Comparison of ENCODE assay signal across 29 cellular contexts in genomic region chr5:74167930-74168315, GRCh38.
DNase-seq lines count a peak whose midpoint lies in the region; ATAC-seq and TF ChIP-seq lines count a peak whose summit lies in the region.
"Had no signal": no experiment of that assay in that cellular context is flagged by ENCODE, and none has a peak within 500 bp of the region (broad histone marks: within the 10 kb centered on the region; RNA-seq: fewer than 3 reads in every experiment).

No MANE protein-coding gene starts in this region.

- H3K9ac ChIP-seq in PC-3 (ENCODE audit: low read length) = peak overlapping the region; percentile 64

- H3K4me1 ChIP-seq in PC-3 (ENCODE audit: insufficient read depth, low read length) = peaks cover 26% of the 10 kb centered on the region
- peaks cover 10% of the 10 kb centered on the region for H3K4me1 ChIP-seq in hepatocyte (ENCODE audit: insufficient read depth)
- peaks cover 5% of the 10 kb centered on the region for H3K4me1 ChIP-seq in vagina
- H3K4me1 ChIP-seq: colonic mucosa had no signal

- intact Hi-C loops in PC-3 (cut with micrococcal nuclease) = loop anchor here (2.0 to 10.0 kb wide), 4 partner anchors 34 to 475 kb away; no protein-coding TSS in a partner anchor
- intact Hi-C loops in vagina (cut with DNase I) = no loop called here

- H3K36me3 ChIP-seq in PC-3 (ENCODE audit: low read depth, low read length) (no peaks in the 10 kb centered on the region), hepatocyte (replicated peaks; ENCODE audit: insufficient read depth, low read depth) (no peaks in the 10 kb centered on the region), vagina (no peaks in the 10 kb centered on the region)
- H3K36me3 ChIP-seq: adrenal gland, colonic mucosa, esophagus muscularis mucosa, gastroesophageal sphincter, left ventricle myocardium inferior, ovary, right atrium auricular region had no signal

- CTCF ChIA-PET in PC-3 (lab: Charles Lee) = no interaction called here

- H3K36me3 Mint-ChIP-seq in T-helper 17 cell (ENCODE audit: low read depth) = no peaks in the 10 kb centered on the region
- H3K36me3 Mint-ChIP-seq: naive thymus-derived CD8-positive, alpha-beta T cell had no signal

- no peak overlapping the region for H3K4me3 Mint-ChIP-seq in T-helper 17 cell
- H3K4me3 Mint-ChIP-seq: activated CD4-positive, alpha-beta T cell treated with anti-CD3 and anti-CD28 coated beads, Interleukin-2, amount 10 ng/mL, durations not matched to agents 7 days and 5 days; endodermal cell; naive thymus-derived CD8-positive, alpha-beta T cell had no signal

- peaks cover 5% of the 10 kb centered on the region for H3F3A ChIP-seq in PC-3 (ENCODE audit: low read length, unreplicated experiment)

- 38% methylated on average over 4 of the region's 4 CpGs for WGBS in hepatocyte (ENCODE audit: low lambda C conversion rate, missing lambda C conversion rate)

- ATAC-seq in PC-3 (peak; percentile 53), HG03342 (IDR thresholded peaks at IDR 0.05; ENCODE audit: unreplicated experiment) (no peak), GM21528 (IDR thresholded peaks at IDR 0.05; ENCODE audit: low FRiP score, unreplicated experiment) (no peak), T-helper 17 cell (no peak)
- ATAC-seq: naive thymus-derived CD8-positive, alpha-beta T cell had no signal

- H3K4me1 Mint-ChIP-seq in T-helper 17 cell = no peaks in the 10 kb centered on the region
- H3K4me1 Mint-ChIP-seq: activated CD4-positive, alpha-beta T cell treated with anti-CD3 and anti-CD28 coated beads, Interleukin-2, amount 10 ng/mL, durations not matched to agents 7 days and 5 days; naive thymus-derived CD8-positive, alpha-beta T cell had no signal

- no peaks in the 10 kb centered on the region for H3K79me2 ChIP-seq in PC-3 (ENCODE audit: low read length)
- H3K79me2 ChIP-seq in hepatocyte = no peaks in the 10 kb centered on the region

- TF ChIP-seq CTCF in PC-3 (conservative IDR thresholded peaks at IDR 0.05; ENCODE audit: low read depth, low read length) = no peak
- no peak for TF ChIP-seq CTCF in hepatocyte (IDR thresholded peaks at IDR 0.05; ENCODE audit: poor library complexity)
- no peak for TF ChIP-seq CTCF in vagina (IDR thresholded peaks at IDR 0.05)

- H3K9me3 ChIP-seq in PC-3 (ENCODE audit: low read length) (no peaks in the 10 kb centered on the region), hepatocyte (ENCODE audit: low read depth) (no peaks in the 10 kb centered on the region), vagina (no peaks in the 10 kb centered on the region), T-helper 17 cell (ENCODE audit: control insufficient read depth, low read length, poor library complexity, severe bottlenecking) (no peaks in the 10 kb centered on the region)
- H3K9me3 ChIP-seq: adrenal gland, colonic mucosa, esophagus muscularis mucosa, gastroesophageal sphincter, left ventricle myocardium inferior, ovary, right atrium auricular region had no signal

- H4K20me1 ChIP-seq in PC-3 (ENCODE audit: low read length) (no peaks in the 10 kb centered on the region), hepatocyte (ENCODE audit: insufficient read depth, poor library complexity, severe bottlenecking) (no peaks in the 10 kb centered on the region)

- no peaks in the 10 kb centered on the region for H3K27me3 ChIP-seq in PC-3 (ENCODE audit: low read length)
- no peaks in the 10 kb centered on the region for H3K27me3 ChIP-seq in hepatocyte
- no peaks in the 10 kb centered on the region for H3K27me3 ChIP-seq in vagina
- H3K27me3 ChIP-seq: adrenal gland, colonic mucosa, esophagus muscularis mucosa, gastroesophageal sphincter, ovary, right atrium auricular region had no signal

- no peak overlapping the region for H3K27ac Mint-ChIP-seq in T-helper 17 cell
- H3K27ac Mint-ChIP-seq: activated CD4-positive, alpha-beta T cell treated with anti-CD3 and anti-CD28 coated beads, Interleukin-2, amount 10 ng/mL, durations not matched to agents 7 days and 5 days; endodermal cell; naive thymus-derived CD8-positive, alpha-beta T cell had no signal

- POLR2A ChIA-PET in PC-3 (lab: Charles Lee; ENCODE audit: unreplicated experiment) = no interaction called here

- H2AFZ ChIP-seq in PC-3 (ENCODE audit: low read length) (no peak overlapping the region), hepatocyte (no peak overlapping the region)

- peak overlapping the region; percentile 80 for H3K4me2 ChIP-seq in PC-3 (ENCODE audit: low read length)
- H3K4me2 ChIP-seq in hepatocyte = no peak overlapping the region

- peaks cover 22% of the 10 kb centered on the region for H3K27me3 Mint-ChIP-seq in T-helper 17 cell

- DNase-seq in DMS53 (lab: John Stamatoyannopoulos, UW) (peak; percentile 10), DMS53 treated with DMSO at 0.1 percent for 48 hours (lab: John Stamatoyannopoulos, UW; ENCODE audit: unreplicated experiment) (no peak), PC-3 (peak; percentile 38), hepatocyte (ENCODE audit: low spot score) (no peak), vagina (ENCODE audit: extremely low spot score in 2 of 2) (no peak), T-helper 17 cell (no peak)
- DNase-seq: 8988T; activated CD4-positive, alpha-beta T cell treated with anti-CD3 and anti-CD28 coated beads, Interleukin-2, amount 10 ng/mL, durations not matched to agents 7 days and 5 days; activated naive CD4-positive, alpha-beta T cell treated with Interleukin-2 at 50 U/mL for 16 hours; activated T-cell treated with anti-CD3 and anti-CD28 coated beads, Interleukin-2, amount 50 U/mL, for 48 hours; colonic mucosa; DMS79; endodermal cell; Kasumi-1; left ventricle myocardium inferior; naive thymus-derived CD8-positive, alpha-beta T cell; NCI-H187; NCI-H345; OCI-M1; ovary; SIG-M5; stimulated activated CD4-positive, alpha-beta T cell treated with anti-CD3 and anti-CD28 coated beads, Interleukin-4, amount 100 ng/mL, for 4 hours; stimulated activated naive CD4-positive, alpha-beta T cell had no signal

- H3K4me3 ChIP-seq in PC-3 (ENCODE audit: low read length) (peak overlapping the region; percentile 45), hepatocyte (no peak overlapping the region), vagina (no peak overlapping the region)
- H3K4me3 ChIP-seq: adrenal gland, colonic mucosa, esophagus muscularis mucosa, gastroesophageal sphincter, left ventricle myocardium inferior, ovary, right atrium auricular region had no signal

- TF ChIP-seq POLR2A in vagina (IDR thresholded peaks at IDR 0.05) = no peak

- H3K27ac ChIP-seq in PC-3 (ENCODE audit: low read length) (peak overlapping the region; percentile 94), hepatocyte (peak overlapping the region; percentile 49), vagina (peak overlapping the region; percentile 36)
- H3K27ac ChIP-seq: colonic mucosa, ovary had no signal

- BruUV-seq in PC-3 (replicated peaks; lab: Mats Ljungman, UMichigan) = no TSS peak

- H3K9me2 ChIP-seq in PC-3 (replicated peaks; ENCODE audit: low read length) = no peaks in the 10 kb centered on the region
- H3K9me2 ChIP-seq in hepatocyte (replicated peaks; ENCODE audit: insufficient read depth) = no peaks in the 10 kb centered on the region

Comparison
In these comparisons a context has a peak if more than half of its experiments do, and no peak if none do; other contexts are left out.
1. DNase-seq: peak in DMS53 (single experiment) and PC-3 (single experiment); none in DMS53 treated with DMSO at 0.1 percent for 48 hours (single experiment), hepatocyte (single experiment), vagina (0 of 2) and T-helper 17 cell (0 of 3).
2. H3K27ac ChIP-seq: peak in every context shown above with its lines; median percentile 94 in PC-3; 49 in hepatocyte; 36 in vagina.